ENCODE assay signal across 8 cellular contexts in the genomic region with DNA sequence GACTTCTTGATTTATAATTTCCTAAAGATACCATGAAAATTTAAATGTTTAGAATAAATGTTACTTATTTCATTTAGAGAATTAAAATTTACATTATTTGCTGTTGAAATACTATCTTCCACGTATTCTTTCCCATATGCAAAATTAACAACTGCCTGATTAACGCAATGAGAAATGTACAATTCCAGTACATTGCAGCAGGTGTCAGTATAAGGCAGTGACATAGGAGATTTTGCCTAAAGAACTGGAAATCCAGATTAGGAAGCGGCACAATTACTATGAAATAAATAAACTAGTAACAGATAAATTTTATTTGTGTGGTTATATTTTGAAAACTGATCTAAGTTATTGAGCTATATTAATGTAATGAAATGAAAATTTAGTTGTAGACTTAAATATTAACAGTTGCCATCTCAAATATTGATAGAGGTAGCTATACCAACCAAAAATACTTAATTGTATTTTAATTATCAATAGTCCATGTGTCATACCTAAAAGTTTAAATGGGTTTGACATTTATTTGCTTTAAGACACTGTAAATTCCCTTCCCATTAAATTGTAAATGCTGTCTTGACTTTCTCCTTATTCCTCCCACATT.
DNase-seq lines count a peak whose midpoint lies in the region; ATAC-seq and TF ChIP-seq lines count a peak whose summit lies in the region.

No MANE protein-coding gene starts in this region.

- intact Hi-C loops in activated CD8-positive, alpha-beta T cell treated with anti-CD3 and anti-CD28 coated beads for 36 hours (cut with micrococcal nuclease), result loop anchor here (1.0 to 10.0 kb wide), 3 partner anchors 229 to 629 kb away; no protein-coding TSS in a partner anchor

- H3K36me3 Mint-ChIP-seq in activated naive CD8-positive, alpha-beta T cell treated with anti-CD3 and anti-CD28 coated beads, Interleukin-2, amount 10 ng/mL, durations not matched to agents 7 days and 5 days, result peaks cover 17% of the 10 kb centered on the region
- H3K36me3 Mint-ChIP-seq in activated naive CD8-positive, alpha-beta T cell treated with anti-CD3 and anti-CD28 coated beads for 36 hours, result peaks cover 10% of the 10 kb centered on the region
- H3K36me3 Mint-ChIP-seq in activated CD8-positive, alpha-beta T cell treated with anti-CD3 and anti-CD28 coated beads for 36 hours (ENCODE audit: low read depth), result peaks cover 8% of the 10 kb centered on the region
- H3K36me3 Mint-ChIP-seq in type B pancreatic cell, result no peaks in the 10 kb centered on the region

- H3K9me3 ChIP-seq in iPS-20b (ENCODE audit: insufficient read depth, low read depth, low read length), result no peaks in the 10 kb centered on the region

- no peak overlapping the region for H3K27ac Mint-ChIP-seq in activated naive CD8-positive, alpha-beta T cell treated with anti-CD3 and anti-CD28 coated beads, Interleukin-2, amount 10 ng/mL, durations not matched to agents 7 days and 5 days
- no peak overlapping the region for H3K27ac Mint-ChIP-seq in activated naive CD8-positive, alpha-beta T cell treated with anti-CD3 and anti-CD28 coated beads for 36 hours
- no peak overlapping the region for H3K27ac Mint-ChIP-seq in activated CD8-positive, alpha-beta T cell treated with anti-CD3 and anti-CD28 coated beads for 36 hours
- H3K27ac Mint-ChIP-seq in type B pancreatic cell, result no peak overlapping the region

- no peaks in the 10 kb centered on the region for H3K9me3 Mint-ChIP-seq in activated naive CD8-positive, alpha-beta T cell treated with anti-CD3 and anti-CD28 coated beads, Interleukin-2, amount 10 ng/mL, durations not matched to agents 7 days and 5 days
- no peaks in the 10 kb centered on the region for H3K9me3 Mint-ChIP-seq in activated naive CD8-positive, alpha-beta T cell treated with anti-CD3 and anti-CD28 coated beads for 36 hours
- no peaks in the 10 kb centered on the region for H3K9me3 Mint-ChIP-seq in activated CD8-positive, alpha-beta T cell treated with anti-CD3 and anti-CD28 coated beads for 36 hours
- H3K9me3 Mint-ChIP-seq in type B pancreatic cell, result no peaks in the 10 kb centered on the region

- no peak for ATAC-seq in activated naive CD8-positive, alpha-beta T cell treated with anti-CD3 and anti-CD28 coated beads, Interleukin-2, amount 10 ng/mL, durations not matched to agents 7 days and 5 days (ENCODE audit: low read depth)
- no peak for ATAC-seq in activated CD8-positive, alpha-beta T cell treated with anti-CD3 and anti-CD28 coated beads for 36 hours
- ATAC-seq in GM18519 (IDR thresholded peaks at IDR 0.05; ENCODE audit: low FRiP score, unreplicated experiment), result no peak

- DNase-seq in activated naive CD8-positive, alpha-beta T cell treated with anti-CD3 and anti-CD28 coated beads, Interleukin-2, amount 10 ng/mL, durations not matched to agents 7 days and 5 days, result no peak
- DNase-seq in activated naive CD8-positive, alpha-beta T cell treated with anti-CD3 and anti-CD28 coated beads for 36 hours, result no peak
- DNase-seq in NCI-H2029 treated with DMSO at 0.1 percent for 48 hours (lab: John Stamatoyannopoulos, UW) (peak; percentile 24), type B pancreatic cell (ENCODE audit: extremely low spot score, unreplicated experiment) (no peak), T-helper 9 cell (no peak)
- DNase-seq in activated CD8-positive, alpha-beta T cell treated with anti-CD3 and anti-CD28 coated beads for 36 hours, result no peak

- H3K36me3 ChIP-seq in iPS-20b (ENCODE audit: insufficient read depth, low read depth, low read length), result no peaks in the 10 kb centered on the region

- H3K4me3 ChIP-seq in iPS-20b (ENCODE audit: low read length), result peak overlapping the region; percentile 69

- H3K27ac ChIP-seq in iPS-20b (ENCODE audit: low read length), result no peak overlapping the region

- peaks cover 16% of the 10 kb centered on the region for H3K4me1 ChIP-seq in iPS-20b (ENCODE audit: insufficient read depth, low read length)

- CTCF ChIA-PET in activated CD8-positive, alpha-beta T cell treated with anti-CD3 and anti-CD28 coated beads for 36 hours (lab: Charles Lee), result interaction anchor here (0.6 to 6.6 kb wide), 36 partner anchors 11 to 1049 kb away, joined by 3 to 34 read pairs (median 3); no protein-coding TSS in a partner anchor

- peak overlapping the region; percentile 29; the same call in 1 of the 2 replicates for H3K9ac ChIP-seq in iPS-20b (ENCODE audit: low read depth, low read length)

- no peaks in the 10 kb centered on the region for H3K27me3 Mint-ChIP-seq in activated naive CD8-positive, alpha-beta T cell treated with anti-CD3 and anti-CD28 coated beads, Interleukin-2, amount 10 ng/mL, durations not matched to agents 7 days and 5 days
- no peaks in the 10 kb centered on the region for H3K27me3 Mint-ChIP-seq in activated naive CD8-positive, alpha-beta T cell treated with anti-CD3 and anti-CD28 coated beads for 36 hours
- H3K27me3 Mint-ChIP-seq in activated CD8-positive, alpha-beta T cell treated with anti-CD3 and anti-CD28 coated beads for 36 hours, result no peaks in the 10 kb centered on the region
- no peaks in the 10 kb centered on the region for H3K27me3 Mint-ChIP-seq in type B pancreatic cell

- H3K4me1 Mint-ChIP-seq in activated naive CD8-positive, alpha-beta T cell treated with anti-CD3 and anti-CD28 coated beads, Interleukin-2, amount 10 ng/mL, durations not matched to agents 7 days and 5 days, result peaks cover 35% of the 10 kb centered on the region
- peaks cover 38% of the 10 kb centered on the region for H3K4me1 Mint-ChIP-seq in activated naive CD8-positive, alpha-beta T cell treated with anti-CD3 and anti-CD28 coated beads for 36 hours
- peaks cover 46% of the 10 kb centered on the region for H3K4me1 Mint-ChIP-seq in activated CD8-positive, alpha-beta T cell treated with anti-CD3 and anti-CD28 coated beads for 36 hours (ENCODE audit: low read depth)
- H3K4me1 Mint-ChIP-seq in type B pancreatic cell (ENCODE audit: unreplicated experiment), result peaks cover 23% of the 10 kb centered on the region

- H3K4me3 Mint-ChIP-seq in activated naive CD8-positive, alpha-beta T cell treated with anti-CD3 and anti-CD28 coated beads, Interleukin-2, amount 10 ng/mL, durations not matched to agents 7 days and 5 days, result peak overlapping the region; percentile 10
- H3K4me3 Mint-ChIP-seq in activated naive CD8-positive, alpha-beta T cell treated with anti-CD3 and anti-CD28 coated beads for 36 hours, result no peak overlapping the region
- no peak overlapping the region for H3K4me3 Mint-ChIP-seq in activated CD8-positive, alpha-beta T cell treated with anti-CD3 and anti-CD28 coated beads for 36 hours
- no peak overlapping the region for H3K4me3 Mint-ChIP-seq in type B pancreatic cell

- POLR2A ChIA-PET in activated naive CD8-positive, alpha-beta T cell treated with anti-CD3 and anti-CD28 coated beads, Interleukin-2, amount 10 ng/mL, durations not matched to agents 7 days and 5 days (lab: Charles Lee), result no interaction called here
- POLR2A ChIA-PET in activated CD8-positive, alpha-beta T cell treated with anti-CD3 and anti-CD28 coated beads for 36 hours (lab: Charles Lee), result no interaction called here

- TF ChIP-seq CTCF in activated CD8-positive, alpha-beta T cell treated with anti-CD3 and anti-CD28 coated beads for 36 hours (IDR thresholded peaks at IDR 0.05), result peak; percentile 85
- peak; percentile 92 for TF ChIP-seq CTCF in type B pancreatic cell (conservative IDR thresholded peaks at IDR 0.05)

- H3K27me3 ChIP-seq in iPS-20b (ENCODE audit: insufficient read depth, low read length), result no peaks in the 10 kb centered on the region
